Comparison of ENCODE assay signal across 10 cellular contexts in genomic region chr5:151675225-151675955, GRCh38. TPM values are rescaled to one million over a fixed set of nuclear protein-coding genes. Genes with fewer than 3 reads are reported as not detected.
DNase-seq lines count a peak whose midpoint lies in the region; ATAC-seq and TF ChIP-seq lines count a peak whose summit lies in the region.
"Had no signal": no experiment of that assay in that cellular context is flagged by ENCODE, and none has a peak within 500 bp of the region (broad histone marks: within the 10 kb centered on the region; RNA-seq: fewer than 3 reads in every experiment).

No MANE protein-coding gene starts in this region.

- H3K4me3 ChIP-seq in endodermal cell (ENCODE audit: low read length) (peak overlapping the region; percentile 20), parathyroid adenoma (ENCODE audit: low read depth, low read length) (no peak overlapping the region)

- ATAC-seq in HG03442 (IDR thresholded peaks at IDR 0.05; ENCODE audit: unreplicated experiment), result peak; percentile 41

- H3K27me3 ChIP-seq in endodermal cell (ENCODE audit: control insufficient read depth, insufficient read depth, low read length, poor library complexity, severe bottlenecking), result no peaks in the 10 kb centered on the region
- no peaks in the 10 kb centered on the region for H3K27me3 ChIP-seq in parathyroid adenoma (ENCODE audit: control insufficient read depth, insufficient read depth, low read length)

- peaks cover 19% of the 10 kb centered on the region for H3K79me2 ChIP-seq in parathyroid adenoma

- H2AFZ ChIP-seq in parathyroid adenoma, result no peak overlapping the region

- H3K9ac ChIP-seq in endodermal cell (ENCODE audit: extremely low read depth, low read length, poor library complexity, severe bottlenecking), result peak overlapping the region; percentile 36
- no peak overlapping the region for H3K9ac ChIP-seq in parathyroid adenoma

- DNase-seq in ELR (ENCODE audit: low read depth) (peak; percentile 85), endodermal cell (no peak), iPS-NIHi7 (ENCODE audit: extremely low spot score) (no peak), SK-N-DZ (ENCODE audit: low spot score) (no peak), NCI-H2107 (lab: John Stamatoyannopoulos, UW) (no peak)
- DNase-seq in stimulated activated naive CD4-positive, alpha-beta T cell (lab: John Stamatoyannopoulos, UW), result no peak
- DNase-seq: activated CD4-positive, alpha-beta T cell treated with anti-CD3 and anti-CD28 coated beads, Interleukin-2, amount 50 U/mL, for 48 hours; NCI-H2081 treated with DMSO at 0.1 percent for 48 hours had no signal

- H3K36me3 ChIP-seq in endodermal cell (ENCODE audit: control insufficient read depth, insufficient read depth, low read length) (peaks cover 56% of the 10 kb centered on the region), parathyroid adenoma (ENCODE audit: control insufficient read depth, insufficient read depth, low read length) (no peaks in the 10 kb centered on the region)

- H3K27ac Mint-ChIP-seq in endodermal cell, result peak overlapping the region; percentile 50

- H3K9me3 ChIP-seq in endodermal cell (ENCODE audit: control insufficient read depth, low read length) (no peaks in the 10 kb centered on the region), parathyroid adenoma (ENCODE audit: control insufficient read depth, low read length) (no peaks in the 10 kb centered on the region)

- H3K4me1 ChIP-seq in endodermal cell (ENCODE audit: control insufficient read depth, insufficient read depth, low read length) (peaks cover 44% of the 10 kb centered on the region), parathyroid adenoma (peaks cover 24% of the 10 kb centered on the region)

- no peaks in the 10 kb centered on the region for H3K9me3 Mint-ChIP-seq in endodermal cell

- TF ChIP-seq CTCF in endodermal cell (conservative IDR thresholded peaks at IDR 0.05), result no peak
- no peak for TF ChIP-seq CTCF in parathyroid adenoma (IDR thresholded peaks at IDR 0.05)

- WGBS in endodermal cell (ENCODE audit: insufficient coverage in 1 of 2, insufficient read length in 1 of 2), 2 experiments, result 92% methylated on average over 1 of the region's 1 CpG; no CpG with 5 or more reads in 1 of the 2 experiments

- H3K4me2 ChIP-seq in parathyroid adenoma (ENCODE audit: low read length), result peak overlapping the region; percentile 25

- H3K27ac ChIP-seq in endodermal cell (ENCODE audit: low read depth, low read length) (peak overlapping the region; percentile 4), parathyroid adenoma (peak overlapping the region; percentile 45)

- H3K4me3 Mint-ChIP-seq in endodermal cell, result peak overlapping the region; percentile 0

- peaks cover 38% of the 10 kb centered on the region for H3K36me3 Mint-ChIP-seq in endodermal cell (ENCODE audit: low read depth)

- no peaks in the 10 kb centered on the region for H3K27me3 Mint-ChIP-seq in endodermal cell (ENCODE audit: insufficient read depth)

- peaks cover 68% of the 10 kb centered on the region for H3K4me1 Mint-ChIP-seq in endodermal cell

RNA-seq across cellular contexts. Expression of gene SPARC, which starts 11.3 kb away (rescaled TPM):
- total RNA-seq in endodermal cell, result 100 to 1,000 TPM; 523 to 643 TPM
- 610 TPM for polyA plus RNA-seq in endodermal cell (2013, experiment 1 of 2)
- polyA plus RNA-seq in endodermal cell (2013, experiment 2 of 2), result 610 TPM
- 75.7 and 82.2 TPM in 2 replicates for polyA plus RNA-seq in SK-N-DZ (2014; cell fraction: cytosol; rRNA removed)
- 29.9 and 30.5 TPM in 2 replicates for polyA plus RNA-seq in SK-N-DZ (2014; cell fraction: nucleus; rRNA removed)
